Comparison of ENCODE assay signal across 11 cellular contexts in the genomic region with DNA sequence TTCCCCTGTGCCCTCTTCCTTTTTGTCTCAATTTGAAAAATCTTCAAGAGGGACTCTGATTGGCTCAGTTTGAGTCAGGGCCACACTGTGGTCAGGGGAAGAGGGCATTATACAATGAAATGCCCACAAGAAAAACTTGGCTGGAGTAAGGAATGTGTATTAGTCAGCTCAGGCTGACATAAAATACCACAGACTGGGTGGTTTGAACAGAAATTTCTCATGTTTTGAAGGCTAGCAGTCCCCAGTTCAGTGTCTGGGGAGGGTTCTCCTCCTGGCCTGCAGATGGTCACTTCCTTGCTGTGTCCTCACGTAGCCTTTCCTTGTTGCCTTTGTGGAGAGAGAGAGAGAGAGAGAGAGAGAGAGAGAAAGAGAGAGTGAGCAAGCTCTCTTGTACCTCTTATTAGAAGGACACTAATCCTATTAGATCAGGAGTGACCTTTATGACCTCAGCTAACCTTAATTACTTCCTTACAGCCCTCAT. TPM values are rescaled to one million over a fixed set of nuclear protein-coding genes. Genes with fewer than 3 reads are reported as not detected.
DNase-seq lines count a peak whose midpoint lies in the region; TF ChIP-seq lines count a peak whose summit lies in the region.
"Had no signal": no experiment of that assay in that cellular context is flagged by ENCODE, and none has a peak within 500 bp of the region (broad histone marks: within the 10 kb centered on the region; RNA-seq: fewer than 3 reads in every experiment).

No MANE protein-coding gene starts in this region.

- H3K36me3 Mint-ChIP-seq in dendritic cell treated with granulocyte-macrophage colony-stimulating factor and Interleukin-4, amounts not matched to agents 40 ng/mL and 50 ng/mL, for 4 days (ENCODE audit: low read depth): no peaks in the 10 kb centered on the region
- H3K36me3 Mint-ChIP-seq: natural killer cell treated with Interleukin-12 subunit alpha and Interleukin-12 subunit beta and Interleukin-15 and Interleukin-18, amount 100 ng/mL, for 72 hours had no signal

- no peak overlapping the region for H3K4me3 Mint-ChIP-seq in dendritic cell treated with granulocyte-macrophage colony-stimulating factor and Interleukin-4, amounts not matched to agents 40 ng/mL and 50 ng/mL, for 4 days
- H3K4me3 Mint-ChIP-seq: natural killer cell treated with Interleukin-12 subunit alpha and Interleukin-12 subunit beta and Interleukin-15 and Interleukin-18, amount 100 ng/mL, for 72 hours had no signal

- intact Hi-C loops in dendritic cell treated with granulocyte-macrophage colony-stimulating factor and Interleukin-4, amounts not matched to agents 40 ng/mL and 50 ng/mL, for 4 days (cut with micrococcal nuclease): no loop called here

- no peak for TF ChIP-seq CTCF in AG09309 (IDR thresholded peaks at IDR 0.05; ENCODE audit: control insufficient read depth, insufficient read depth, low read depth, low read length, missing control alignments)
- no peak for TF ChIP-seq CTCF in BE2C (IDR thresholded peaks at IDR 0.05; ENCODE audit: low read depth, low read length)

- H3K4me1 Mint-ChIP-seq in dendritic cell treated with granulocyte-macrophage colony-stimulating factor and Interleukin-4, amounts not matched to agents 40 ng/mL and 50 ng/mL, for 4 days (ENCODE audit: low read depth): no peaks in the 10 kb centered on the region

- H3K4me3 ChIP-seq in AG09309 (ENCODE audit: control insufficient read depth, low read depth, low read length) (no peak overlapping the region), BE2C (ENCODE audit: low read depth, low read length) (no peak overlapping the region)

- H3K9me3 ChIP-seq in BE2C: no peaks in the 10 kb centered on the region

- no peaks in the 10 kb centered on the region for H3K27me3 Mint-ChIP-seq in dendritic cell treated with granulocyte-macrophage colony-stimulating factor and Interleukin-4, amounts not matched to agents 40 ng/mL and 50 ng/mL, for 4 days
- H3K27me3 Mint-ChIP-seq: natural killer cell treated with Interleukin-12 subunit alpha and Interleukin-12 subunit beta and Interleukin-15 and Interleukin-18, amount 100 ng/mL, for 72 hours had no signal

- no peaks in the 10 kb centered on the region for H3K36me3 ChIP-seq in BE2C

- H3K27me3 ChIP-seq in BE2C: no peaks in the 10 kb centered on the region

- H3K9me3 Mint-ChIP-seq in dendritic cell treated with granulocyte-macrophage colony-stimulating factor and Interleukin-4, amounts not matched to agents 40 ng/mL and 50 ng/mL, for 4 days: no peaks in the 10 kb centered on the region

- H3K4me1 ChIP-seq in BE2C: no peaks in the 10 kb centered on the region

- H3K27ac Mint-ChIP-seq in dendritic cell treated with granulocyte-macrophage colony-stimulating factor and Interleukin-4, amounts not matched to agents 40 ng/mL and 50 ng/mL, for 4 days: peak overlapping the region; percentile 53
- H3K27ac Mint-ChIP-seq: natural killer cell treated with Interleukin-12 subunit alpha and Interleukin-12 subunit beta and Interleukin-15 and Interleukin-18, amount 100 ng/mL, for 72 hours had no signal

- peak; percentile 90 for DNase-seq in AG09309 (ENCODE audit: low read depth)
- peak; percentile 88 for DNase-seq in NCI-H226
- DNase-seq in myocyte (ENCODE audit: low read depth): peak; percentile 98
- DNase-seq in activated CD4-positive, alpha-beta T cell treated with anti-CD3 and anti-CD28 coated beads, Interleukin-2, amount 50 U/mL, for 4 hours: no peak
- no peak for DNase-seq in activated gamma-delta T cell treated with Interleukin-2 at 50 U/mL for 16 hours
- no peak for DNase-seq in BE2C
- no peak for DNase-seq in NCI-H524 (lab: John Stamatoyannopoulos, UW)
- DNase-seq: activated effector memory CD4-positive, alpha-beta T cell treated with Interleukin-2 at 50 U/mL for 16 hours; H7 had no signal

RNA-seq across cellular contexts. Expression of a gene that starts 25.6 kb away (rescaled TPM):
- 58.0 and 59.0 TPM in 2 replicates for total RNA-seq in myocyte
- polyA plus RNA-seq in myocyte (2012): 10.4 TPM
- 16.1 TPM for polyA plus RNA-seq in BE2C (2012; ENCODE audit: insufficient read depth, insufficient read length, low read depth)
- total RNA-seq: natural killer cell treated with Interleukin-12 subunit alpha and Interleukin-12 subunit beta and Interleukin-15 and Interleukin-18, amount 100 ng/mL, for 72 hours had no signal

Comparison
In these comparisons a context has a peak if more than half of its experiments do, and no peak if none do; other contexts are left out.
1. DNase-seq: peak in AG09309 (single experiment), NCI-H226 (single experiment) and myocyte (single experiment); none in activated CD4-positive, alpha-beta T cell treated with anti-CD3 and anti-CD28 coated beads, Interleukin-2, amount 50 U/mL, for 4 hours (0 of 2), activated gamma-delta T cell treated with Interleukin-2 at 50 U/mL for 16 hours (single experiment), BE2C (single experiment) and NCI-H524 (0 of 2).